ENCODE assay signal across 16 cellular contexts in genomic region chr4:145501051-145501660, GRCh38. TPM values are rescaled to one million over a fixed set of nuclear protein-coding genes. Genes with fewer than 3 reads are reported as not detected.
DNase-seq lines count a peak whose midpoint lies in the region; ATAC-seq and TF ChIP-seq lines count a peak whose summit lies in the region.
"Had no signal": no experiment of that assay in that cellular context is flagged by ENCODE, and none has a peak within 500 bp of the region (broad histone marks: within the 10 kb centered on the region; RNA-seq: fewer than 3 reads in every experiment).

No MANE protein-coding gene starts in this region.

- H3K4me1 ChIP-seq in DOHH2 (ENCODE audit: control insufficient read depth, low read length) (peaks cover 99% of the 10 kb centered on the region), body of pancreas (peaks cover 57% of the 10 kb centered on the region), GM23248 (ENCODE audit: insufficient read depth) (no peaks in the 10 kb centered on the region)

- H3K79me2 ChIP-seq in DOHH2 (ENCODE audit: control insufficient read depth, low read length) (peaks cover 87% of the 10 kb centered on the region), GM23248 (ENCODE audit: insufficient read depth) (peaks cover 100% of the 10 kb centered on the region)

- 75 to 79% methylated on average over 3 of the region's 3 CpGs for WGBS in body of pancreas, 2 donors
- 98% methylated on average over 3 of the region's 3 CpGs for WGBS in GM23248 (ENCODE audit: low coverage in 1 of 2, low lambda C conversion rate in 2 of 2, missing lambda C conversion rate in 2 of 2), 2 experiments

- H3K27me3 ChIP-seq in DOHH2 (ENCODE audit: control insufficient read depth, low read length): no peaks in the 10 kb centered on the region
- H3K27me3 ChIP-seq in body of pancreas: no peaks in the 10 kb centered on the region
- no peaks in the 10 kb centered on the region for H3K27me3 ChIP-seq in GM23248 (replicated peaks; ENCODE audit: insufficient read depth)
- H3K27me3 ChIP-seq: adrenal gland, pancreas, upper lobe of left lung had no signal

- ATAC-seq in GM19397 (IDR thresholded peaks at IDR 0.05; ENCODE audit: unreplicated experiment) (peak; percentile 59), HG02973 (IDR thresholded peaks at IDR 0.05; ENCODE audit: unreplicated experiment) (peak; percentile 68), body of pancreas (peak; percentile 15)
- ATAC-seq: pancreas had no signal

- H3K9me3 ChIP-seq in DOHH2 (ENCODE audit: control insufficient read depth, insufficient read depth, low read length): no peaks in the 10 kb centered on the region
- H3K9me3 ChIP-seq in body of pancreas: no peaks in the 10 kb centered on the region
- H3K9me3 ChIP-seq in GM23248 (ENCODE audit: low read depth): no peaks in the 10 kb centered on the region
- H3K9me3 ChIP-seq: adrenal gland, pancreas, upper lobe of left lung had no signal

- no peak for TF ChIP-seq POLR2A in body of pancreas (IDR thresholded peaks at IDR 0.05)

- DNase-seq in body of pancreas: no peak
- no peak for DNase-seq in ureter (ENCODE audit: low spot score)
- no peak for DNase-seq in NCI-H2081 treated with DMSO at 0.1 percent for 48 hours (lab: John Stamatoyannopoulos, UW)
- no peak for DNase-seq in GM23248
- no peak for DNase-seq in head of caudate nucleus
- DNase-seq: activated CD8-positive, alpha-beta memory T cell treated with anti-CD3 and anti-CD28 coated beads for 24 hours; adrenal gland; H7; KBM-7; NCI-H524 treated with DMSO at 0.1 percent for 48 hours; pancreas; upper lobe of left lung had no signal

- intact Hi-C loops in body of pancreas (cut with DNase I) (no loop called here), head of caudate nucleus (cut with DNase I) (no loop called here)

- H3K4me2 ChIP-seq in DOHH2 (ENCODE audit: low read length) (peak overlapping the region; percentile 81), GM23248 (ENCODE audit: unreplicated experiment) (no peak overlapping the region)

- H3K36me3 ChIP-seq in DOHH2 (ENCODE audit: control insufficient read depth, low read length) (peaks cover 57% of the 10 kb centered on the region), body of pancreas (replicated peaks in 1 of 2; ENCODE audit: insufficient read depth in 1 of 2, low read depth in 2 of 2) (no peaks in the 10 kb centered on the region), GM23248 (ENCODE audit: low read depth) (no peaks in the 10 kb centered on the region)
- H3K36me3 ChIP-seq: adrenal gland, pancreas, upper lobe of left lung had no signal

- in situ Hi-C loops in GM23248 (cut with MboI): no loop called here

- H4K20me1 ChIP-seq in DOHH2 (ENCODE audit: control insufficient read depth, insufficient read depth, low read depth, low read length): no peaks in the 10 kb centered on the region
- H4K20me1 ChIP-seq in GM23248 (ENCODE audit: insufficient read depth): peaks cover 7% of the 10 kb centered on the region; the same call in 1 of the 2 replicates

- TF ChIP-seq CTCF in DOHH2 (IDR thresholded peaks at IDR 0.05; ENCODE audit: low read depth, low read length, poor library complexity, severe bottlenecking): no peak
- TF ChIP-seq CTCF in body of pancreas (IDR thresholded peaks at IDR 0.05): no peak

- H3K27ac ChIP-seq in DOHH2 (ENCODE audit: low read depth, low read length) (peak overlapping the region; percentile 98), body of pancreas (no peak overlapping the region), GM23248 (no peak overlapping the region)
- H3K27ac ChIP-seq: adrenal gland, epithelial cell of prostate, pancreas, upper lobe of left lung had no signal

- H2AFZ ChIP-seq in GM23248: no peak overlapping the region

- H3K9me2 ChIP-seq in DOHH2 (replicated peaks; ENCODE audit: control insufficient read depth, low read length): no peaks in the 10 kb centered on the region
- no peaks in the 10 kb centered on the region for H3K9me2 ChIP-seq in GM23248 (ENCODE audit: insufficient read depth)

- no peak overlapping the region for H3K9ac ChIP-seq in GM23248

- H3K4me3 ChIP-seq in DOHH2 (ENCODE audit: low read length): peak overlapping the region; percentile 66
- H3K4me3 ChIP-seq in body of pancreas: no peak overlapping the region
- no peak overlapping the region for H3K4me3 ChIP-seq in GM23248
- H3K4me3 ChIP-seq: adrenal gland, pancreas, upper lobe of left lung had no signal

- H3F3A ChIP-seq in DOHH2 (ENCODE audit: control insufficient read depth, insufficient read depth) (peaks cover 45% of the 10 kb centered on the region), GM23248 (ENCODE audit: insufficient read depth) (no peaks in the 10 kb centered on the region)

RNA-seq across cellular contexts. Expression of gene SMAD1, which starts 19.5 kb away (rescaled TPM):
- total RNA-seq in body of pancreas: 10 to 100 TPM; 35.3 to 45.5 TPM
- total RNA-seq in ureter: 43.7 TPM
- total RNA-seq in GM23248 (2014; rRNA removed; shearing (Covaris generic)): 24.0 and 24.9 TPM in 2 replicates
- polyA plus RNA-seq in GM23248 (2016; fragmentation: Nextera tagmentation; extraction: Ambion mirVana): 17.8 and 20.2 TPM in 2 replicates

Comparison
In these comparisons a context has a peak if more than half of its experiments do, and no peak if none do; other contexts are left out.
1. ATAC-seq: peak in every context shown above with its lines; median percentile 68 in HG02973; 59 in GM19397; 15 in body of pancreas.